In the genomic region with DNA sequence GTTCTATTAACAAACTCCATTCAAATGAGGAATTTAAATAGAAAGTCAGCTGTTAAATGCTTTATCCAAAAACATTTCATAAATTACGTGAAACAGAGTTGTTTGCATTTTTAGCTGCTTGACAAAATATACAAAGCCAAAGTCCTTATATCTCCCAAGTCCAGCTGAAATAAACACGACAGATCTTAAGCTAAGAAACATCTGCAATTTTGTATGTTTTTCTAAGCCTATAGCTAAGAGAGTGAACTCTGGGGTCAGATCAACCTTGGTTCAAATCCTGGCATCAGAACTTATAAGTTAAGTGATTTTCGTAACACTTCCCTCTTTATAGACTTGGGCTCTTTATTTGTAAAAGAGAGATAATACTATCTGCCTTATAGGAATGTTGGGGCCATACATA, we compare ENCODE assay signal across 22 cellular contexts.
DNase-seq lines count a peak whose midpoint lies in the region; ATAC-seq, FAIRE-seq and TF ChIP-seq lines count a peak whose summit lies in the region.
"Had no signal": no experiment of that assay in that cellular context is flagged by ENCODE, and none has a peak within 500 bp of the region (broad histone marks: within the 10 kb centered on the region; RNA-seq: fewer than 3 reads in every experiment).

No MANE protein-coding gene starts in this region.

- H3K4me2 ChIP-seq in mesenchymal stem cell (ENCODE audit: low read length, poor library complexity, severe bottlenecking): no peak overlapping the region
- H3K4me2 ChIP-seq: A549 had no signal

- no peak for ATAC-seq in Right ventricle myocardium superior (ENCODE audit: poor library complexity)
- ATAC-seq: A549 had no signal

- H3K79me1 ChIP-seq in mesenchymal stem cell (replicated peaks; ENCODE audit: low read length, poor library complexity, severe bottlenecking): peaks cover 15% of the 10 kb centered on the region

- no peak overlapping the region for H2BK12ac ChIP-seq in mesenchymal stem cell (ENCODE audit: low read length in 2 of 2)

- H4K8ac ChIP-seq in mesenchymal stem cell (ENCODE audit: low read length): no peak overlapping the region

- no peaks in the 10 kb centered on the region for H3K9me3 ChIP-seq in mesenchymal stem cell (ENCODE audit: control insufficient read depth, low read length)
- H3K9me3 ChIP-seq: A549 had no signal

- H3K9ac ChIP-seq in mesenchymal stem cell (ENCODE audit: low read length): no peak overlapping the region
- H3K9ac ChIP-seq: GM23248 had no signal

- intact Hi-C loops in Right ventricle myocardium superior (cut with DNase I): no loop called here

- DNase-seq in GM12892 (ENCODE audit: insufficient read length): no peak
- peak; percentile 34 for DNase-seq in fibroblast of peridontal ligament (ENCODE audit: extremely low read depth)
- peak; percentile 33 for DNase-seq in mesenchymal stem cell
- no peak for DNase-seq in NCI-H1694 treated with DMSO at 0.1 percent for 48 hours (lab: John Stamatoyannopoulos, UW)
- DNase-seq in activated CD4-positive, alpha-beta T cell treated with anti-CD3 and anti-CD28 coated beads for 4 hours: no peak
- DNase-seq in Right ventricle myocardium superior: no peak
- DNase-seq: 8988T; ACHN; C1 segment of cervical spinal cord; Calu3; CD4-positive, alpha-beta memory T cell; COR-L47; DMS53; DMS79 treated with DMSO at 0.1 percent for 48 hours; GF-D8; GM23248; H7; HCEC 1CT had no signal

- no peak overlapping the region for H2BK15ac ChIP-seq in mesenchymal stem cell (ENCODE audit: low read depth, poor library complexity, severe bottlenecking)

- H3K4me3 ChIP-seq in mesenchymal stem cell (ENCODE audit: insufficient read depth in 1 of 2, low read depth in 1 of 2, low read length in 2 of 2): no peak overlapping the region
- H3K4me3 ChIP-seq: A549, GM23248 had no signal

- TF ChIP-seq POLR2A in GM12892 (IDR thresholded peaks at IDR 0.05; ENCODE audit: low read depth, low read length): no peak

- no peak overlapping the region for H2AFZ ChIP-seq in mesenchymal stem cell (ENCODE audit: low read depth, low read length)
- H2AFZ ChIP-seq: GM23248 had no signal

- no peaks in the 10 kb centered on the region for H3K27me3 ChIP-seq in mesenchymal stem cell (ENCODE audit: control insufficient read depth in 1 of 2, insufficient read depth in 1 of 2, low read length in 2 of 2)

- H2AK5ac ChIP-seq in mesenchymal stem cell (ENCODE audit: low read length, severe bottlenecking): no peak overlapping the region

- H2BK120ac ChIP-seq in mesenchymal stem cell (ENCODE audit: low read depth, low read length): no peak overlapping the region

- H3K4me1 ChIP-seq in mesenchymal stem cell (ENCODE audit: control insufficient read depth, insufficient read depth, low read depth, low read length): no peaks in the 10 kb centered on the region

- no peak overlapping the region for H3K18ac ChIP-seq in mesenchymal stem cell (ENCODE audit: low read depth in 1 of 2, low read length in 2 of 2)

- H3K14ac ChIP-seq in mesenchymal stem cell (ENCODE audit: low read length in 2 of 2): no peak overlapping the region

- no peak overlapping the region for H3K23ac ChIP-seq in mesenchymal stem cell (ENCODE audit: low read length in 2 of 2)

- H2BK5ac ChIP-seq in mesenchymal stem cell (ENCODE audit: low read depth, low read length, poor library complexity, severe bottlenecking): no peak overlapping the region

- no peaks in the 10 kb centered on the region for H3K36me3 ChIP-seq in mesenchymal stem cell (ENCODE audit: control insufficient read depth in 1 of 2, insufficient read depth in 2 of 2, low read depth in 1 of 2, low read length in 2 of 2)

- FAIRE-seq in GM12892 (lab: Jason Lieb, UNC): peak; percentile 38
- FAIRE-seq: A549, GM12891, GM19239, H1 had no signal

- H4K91ac ChIP-seq in mesenchymal stem cell (ENCODE audit: low read length): no peak overlapping the region

- H3K4ac ChIP-seq in mesenchymal stem cell (ENCODE audit: low read depth in 1 of 2, low read length in 2 of 2): no peak overlapping the region

- H3K27ac ChIP-seq in mesenchymal stem cell (ENCODE audit: low read length, poor library complexity, severe bottlenecking): no peak overlapping the region
- H3K27ac ChIP-seq: A549, GM23248 had no signal

- no CpG with 5 or more reads among the region's 3 CpGs for WGBS in mesenchymal stem cell

Comparison
In these comparisons a context has a peak if more than half of its experiments do, and no peak if none do; other contexts are left out.
1. DNase-seq: peak in fibroblast of peridontal ligament (single experiment) and mesenchymal stem cell (single experiment); none in GM12892 (single experiment), NCI-H1694 treated with DMSO at 0.1 percent for 48 hours (single experiment), activated CD4-positive, alpha-beta T cell treated with anti-CD3 and anti-CD28 coated beads for 4 hours (0 of 2) and Right ventricle myocardium superior (single experiment).